18 cellular contexts compared by ENCODE assay signal in the genomic region with DNA sequence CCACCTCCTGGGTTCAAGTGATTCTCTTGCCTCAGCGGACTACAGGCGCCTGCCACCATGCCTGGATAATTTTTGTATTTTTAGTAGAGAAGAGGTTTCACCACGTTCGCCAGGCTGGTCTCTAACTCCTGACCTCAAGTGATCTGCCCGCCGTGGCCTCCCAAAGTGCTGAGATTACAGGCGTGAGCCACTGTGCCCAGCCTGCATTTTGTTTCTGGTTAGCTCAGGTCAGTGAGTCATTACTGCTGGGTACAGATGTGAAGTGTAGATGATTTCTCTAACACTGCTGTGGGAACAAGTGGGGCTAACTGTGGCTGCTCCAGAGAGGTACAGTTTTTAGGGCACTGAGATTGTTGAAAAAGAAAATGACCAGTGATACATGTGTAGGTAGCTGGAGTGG.
DNase-seq lines count a peak whose midpoint lies in the region; ATAC-seq, FAIRE-seq and TF ChIP-seq lines count a peak whose summit lies in the region.
"Had no signal": no experiment of that assay in that cellular context is flagged by ENCODE, and none has a peak within 500 bp of the region (broad histone marks: within the 10 kb centered on the region; RNA-seq: fewer than 3 reads in every experiment).

No MANE protein-coding gene starts in this region.

- H3K4me3 ChIP-seq in A549 = no peak overlapping the region
- H3K4me3 ChIP-seq in A673 (ENCODE audit: low read depth, low read length, poor library complexity, severe bottlenecking) = no peak overlapping the region

- no peaks in the 10 kb centered on the region for H3K4me1 Mint-ChIP-seq in activated T-helper 1 cell treated with anti-CD3 and anti-CD28 coated beads, Interleukin-12 subunit alpha, Interleukin-12 subunit beta, Interleukin-2, Interleukin-4 antibody, amounts not matched to agents 30 ng/mL and 10 ng/mL and 1 ng/mL, durations not matched to agents 14 hours and 24 hours and 36 hours (ENCODE audit: low read depth)
- H3K4me1 Mint-ChIP-seq: activated CD4-positive, alpha-beta T cell treated with anti-CD3 and anti-CD28 coated beads for 36 hours; activated naive CD4-positive, alpha-beta T cell treated with anti-CD3 and anti-CD28 coated beads, Interleukin-2, amount 10 ng/mL, durations not matched to agents 7 days and 5 days had no signal

- TF ChIP-seq POLR2A in A549 (IDR thresholded peaks at IDR 0.05; ENCODE audit: low read length) (no peak), H54 (IDR thresholded peaks at IDR 0.05; ENCODE audit: low read depth, low read length) (no peak)

- peak overlapping the region; percentile 19; the same call in 1 of the 3 replicates for H3K4me2 ChIP-seq in A549

- DNase-seq in A549 (ENCODE audit: low read depth in 1 of 2, low spot score in 1 of 2) (no peak), H54 (ENCODE audit: insufficient read length, low spot score) (no peak), astrocyte of the hippocampus (ENCODE audit: low read depth, low spot score) (peak; percentile 33), left cardiac atrium (peak; percentile 24), A673 (ENCODE audit: low spot score) (no peak)
- DNase-seq in activated CD4-positive, alpha-beta T cell treated with anti-CD3 and anti-CD28 coated beads for 1 hour = no peak
- no peak for DNase-seq in activated T-helper 1 cell treated with anti-CD3 and anti-CD28 coated beads, Interleukin-12 subunit alpha, Interleukin-12 subunit beta, Interleukin-2, Interleukin-4 antibody, amounts not matched to agents 30 ng/mL and 10 ng/mL and 1 ng/mL, durations not matched to agents 14 hours and 24 hours and 36 hours (ENCODE audit: low spot score)
- DNase-seq in activated effector memory CD4-positive, alpha-beta T cell treated with anti-CD3 and anti-CD28 coated beads, Interleukin-2, amount 50 U/mL, for 16 hours = no peak
- DNase-seq: activated CD4-positive, alpha-beta T cell treated with anti-CD3 and anti-CD28 coated beads for 36 hours; activated CD8-positive, alpha-beta memory T cell treated with anti-CD3 and anti-CD28 coated beads, Interleukin-2, amount 50 U/mL, for 48 hours; activated naive CD4-positive, alpha-beta T cell treated with anti-CD3 and anti-CD28 coated beads, Interleukin-2, amount 10 ng/mL, durations not matched to agents 7 days and 5 days; central memory CD4-positive, alpha-beta T cell; effector memory CD8-positive, alpha-beta T cell; foreskin melanocyte; NCI-H1436 treated with DMSO at 0.1 percent for 48 hours; NCI-H345 had no signal

- FAIRE-seq in A549 (lab: Jason Lieb, UNC) = no peak
- FAIRE-seq in H54 (lab: Jason Lieb, UNC) = peak; percentile 71
- FAIRE-seq: GM12891 had no signal

- WGBS in A549 (ENCODE audit: missing lambda C conversion rate) = 93% methylated on average over 5 of the region's 7 CpGs

- no peak overlapping the region for H3K4me3 Mint-ChIP-seq in activated T-helper 1 cell treated with anti-CD3 and anti-CD28 coated beads, Interleukin-12 subunit alpha, Interleukin-12 subunit beta, Interleukin-2, Interleukin-4 antibody, amounts not matched to agents 30 ng/mL and 10 ng/mL and 1 ng/mL, durations not matched to agents 14 hours and 24 hours and 36 hours
- H3K4me3 Mint-ChIP-seq: activated CD4-positive, alpha-beta T cell treated with anti-CD3 and anti-CD28 coated beads for 36 hours; activated naive CD4-positive, alpha-beta T cell treated with anti-CD3 and anti-CD28 coated beads, Interleukin-2, amount 10 ng/mL, durations not matched to agents 7 days and 5 days; effector memory CD8-positive, alpha-beta T cell; nephron had no signal

- H3K9me3 Mint-ChIP-seq in activated T-helper 1 cell treated with anti-CD3 and anti-CD28 coated beads, Interleukin-12 subunit alpha, Interleukin-12 subunit beta, Interleukin-2, Interleukin-4 antibody, amounts not matched to agents 30 ng/mL and 10 ng/mL and 1 ng/mL, durations not matched to agents 14 hours and 24 hours and 36 hours = peaks cover 9% of the 10 kb centered on the region
- H3K9me3 Mint-ChIP-seq: activated naive CD4-positive, alpha-beta T cell treated with anti-CD3 and anti-CD28 coated beads, Interleukin-2, amount 10 ng/mL, durations not matched to agents 7 days and 5 days; nephron had no signal

- no TSS peak for BruUV-seq in A673 (replicated peaks; lab: Mats Ljungman, UMichigan)

- TF ChIP-seq EP300 in A549 (IDR thresholded peaks at IDR 0.05) = no peak

- no peak for ATAC-seq in A549
- peak in 1 of 2 donors; percentile 78 for ATAC-seq in left cardiac atrium
- ATAC-seq: activated CD4-positive, alpha-beta T cell treated with anti-CD3 and anti-CD28 coated beads for 36 hours; effector memory CD8-positive, alpha-beta T cell had no signal

- no peaks in the 10 kb centered on the region for H3K36me3 ChIP-seq in A673 (ENCODE audit: insufficient read depth, low read length, poor library complexity, severe bottlenecking)

- H3K27ac Mint-ChIP-seq in activated T-helper 1 cell treated with anti-CD3 and anti-CD28 coated beads, Interleukin-12 subunit alpha, Interleukin-12 subunit beta, Interleukin-2, Interleukin-4 antibody, amounts not matched to agents 30 ng/mL and 10 ng/mL and 1 ng/mL, durations not matched to agents 14 hours and 24 hours and 36 hours = no peak overlapping the region
- H3K27ac Mint-ChIP-seq: activated CD4-positive, alpha-beta T cell treated with anti-CD3 and anti-CD28 coated beads for 36 hours; activated naive CD4-positive, alpha-beta T cell treated with anti-CD3 and anti-CD28 coated beads, Interleukin-2, amount 10 ng/mL, durations not matched to agents 7 days and 5 days; effector memory CD8-positive, alpha-beta T cell had no signal

- POLR2A ChIA-PET in A549 (lab: Yijun Ruan, JAX) (no interaction called here), A673 (lab: Charles Lee; ENCODE audit: low non-redundant PET) (no interaction called here)

- peaks cover 2% of the 10 kb centered on the region for H3K27me3 Mint-ChIP-seq in activated T-helper 1 cell treated with anti-CD3 and anti-CD28 coated beads, Interleukin-12 subunit alpha, Interleukin-12 subunit beta, Interleukin-2, Interleukin-4 antibody, amounts not matched to agents 30 ng/mL and 10 ng/mL and 1 ng/mL, durations not matched to agents 14 hours and 24 hours and 36 hours (ENCODE audit: insufficient read depth)
- H3K27me3 Mint-ChIP-seq: activated naive CD4-positive, alpha-beta T cell treated with anti-CD3 and anti-CD28 coated beads, Interleukin-2, amount 10 ng/mL, durations not matched to agents 7 days and 5 days; effector memory CD8-positive, alpha-beta T cell had no signal

- H3K27me3 ChIP-seq in A673 (replicated peaks; ENCODE audit: insufficient read depth, low read depth, low read length, poor library complexity) = no peaks in the 10 kb centered on the region

- H3K36me3 Mint-ChIP-seq in activated T-helper 1 cell treated with anti-CD3 and anti-CD28 coated beads, Interleukin-12 subunit alpha, Interleukin-12 subunit beta, Interleukin-2, Interleukin-4 antibody, amounts not matched to agents 30 ng/mL and 10 ng/mL and 1 ng/mL, durations not matched to agents 14 hours and 24 hours and 36 hours (ENCODE audit: low read depth) = no peaks in the 10 kb centered on the region
- H3K36me3 Mint-ChIP-seq: activated naive CD4-positive, alpha-beta T cell treated with anti-CD3 and anti-CD28 coated beads, Interleukin-2, amount 10 ng/mL, durations not matched to agents 7 days and 5 days had no signal

- H3K4me1 ChIP-seq in A549 (peaks cover 22% of the 10 kb centered on the region), A673 (ENCODE audit: insufficient read depth, low read length, poor library complexity, severe bottlenecking) (no peaks in the 10 kb centered on the region)

- TF ChIP-seq CTCF in A549 (IDR thresholded peaks at IDR 0.05) (no peak), A673 (conservative IDR thresholded peaks at IDR 0.05; ENCODE audit: low read depth, low read length) (no peak)

- no peak for TF ChIP-seq RAD21 in A549 (conservative IDR thresholded peaks at IDR 0.05 in 1 of 2, IDR thresholded peaks at IDR 0.05 in 1 of 2)

- CTCF ChIA-PET in A549 (lab: Yijun Ruan, JAX) (no interaction called here), A673 (lab: Charles Lee) (no interaction called here)

- H3K9me3 ChIP-seq in A549 (0 out of 3 replicates have a peak, but pooled peaks cover 2% of the 10 kb centered on the region), A673 (ENCODE audit: low read depth, low read length, poor library complexity, severe bottlenecking) (no peaks in the 10 kb centered on the region)

- intact Hi-C loops in left cardiac atrium (cut with DNase I) (no loop called here), A673 (cut with micrococcal nuclease; ENCODE audit: unreplicated experiment) (no loop called here)
- intact Hi-C loops in activated T-helper 1 cell treated with anti-CD3 and anti-CD28 coated beads, Interleukin-12 subunit alpha, Interleukin-12 subunit beta, Interleukin-2, Interleukin-4 antibody, amounts not matched to agents 30 ng/mL and 10 ng/mL and 1 ng/mL, durations not matched to agents 14 hours and 24 hours and 36 hours (cut with micrococcal nuclease) = no loop called here

- H3K27ac ChIP-seq in A549 (peak overlapping the region; percentile 56 to 72; a peak in 5 of 6 replicates), A673 (ENCODE audit: low read depth, low read length, poor library complexity, severe bottlenecking) (no peak overlapping the region)

TF ChIP-seq in A549, 52 proteins besides CTCF, POLR2A, EP300 and RAD21:
- TF ChIP-seq HEYL (CRISPR knock-in tag; IDR thresholded peaks at IDR 0.05) (no peak), NFE2L2 (conservative IDR thresholded peaks at IDR 0.05; ENCODE audit: low read length) (no peak), CHD2 (IDR thresholded peaks at IDR 0.05; ENCODE audit: low read length, partially characterized antibody) (no peak), TP53 (CRISPR knock-in tag; IDR thresholded peaks at IDR 0.05) (no peak)

Comparison
In these comparisons a context has a peak if more than half of its experiments do, and no peak if none do; other contexts are left out.
1. DNase-seq: peak in astrocyte of the hippocampus (single experiment) and left cardiac atrium (single experiment); none in A549 (0 of 2), H54 (single experiment), A673 (single experiment), activated CD4-positive, alpha-beta T cell treated with anti-CD3 and anti-CD28 coated beads for 1 hour (single experiment), activated T-helper 1 cell treated with anti-CD3 and anti-CD28 coated beads, Interleukin-12 subunit alpha, Interleukin-12 subunit beta, Interleukin-2, Interleukin-4 antibody, amounts not matched to agents 30 ng/mL and 10 ng/mL and 1 ng/mL, durations not matched to agents 14 hours and 24 hours and 36 hours (single experiment) and activated effector memory CD4-positive, alpha-beta T cell treated with anti-CD3 and anti-CD28 coated beads, Interleukin-2, amount 50 U/mL, for 16 hours (single experiment).